In the genomic region with DNA sequence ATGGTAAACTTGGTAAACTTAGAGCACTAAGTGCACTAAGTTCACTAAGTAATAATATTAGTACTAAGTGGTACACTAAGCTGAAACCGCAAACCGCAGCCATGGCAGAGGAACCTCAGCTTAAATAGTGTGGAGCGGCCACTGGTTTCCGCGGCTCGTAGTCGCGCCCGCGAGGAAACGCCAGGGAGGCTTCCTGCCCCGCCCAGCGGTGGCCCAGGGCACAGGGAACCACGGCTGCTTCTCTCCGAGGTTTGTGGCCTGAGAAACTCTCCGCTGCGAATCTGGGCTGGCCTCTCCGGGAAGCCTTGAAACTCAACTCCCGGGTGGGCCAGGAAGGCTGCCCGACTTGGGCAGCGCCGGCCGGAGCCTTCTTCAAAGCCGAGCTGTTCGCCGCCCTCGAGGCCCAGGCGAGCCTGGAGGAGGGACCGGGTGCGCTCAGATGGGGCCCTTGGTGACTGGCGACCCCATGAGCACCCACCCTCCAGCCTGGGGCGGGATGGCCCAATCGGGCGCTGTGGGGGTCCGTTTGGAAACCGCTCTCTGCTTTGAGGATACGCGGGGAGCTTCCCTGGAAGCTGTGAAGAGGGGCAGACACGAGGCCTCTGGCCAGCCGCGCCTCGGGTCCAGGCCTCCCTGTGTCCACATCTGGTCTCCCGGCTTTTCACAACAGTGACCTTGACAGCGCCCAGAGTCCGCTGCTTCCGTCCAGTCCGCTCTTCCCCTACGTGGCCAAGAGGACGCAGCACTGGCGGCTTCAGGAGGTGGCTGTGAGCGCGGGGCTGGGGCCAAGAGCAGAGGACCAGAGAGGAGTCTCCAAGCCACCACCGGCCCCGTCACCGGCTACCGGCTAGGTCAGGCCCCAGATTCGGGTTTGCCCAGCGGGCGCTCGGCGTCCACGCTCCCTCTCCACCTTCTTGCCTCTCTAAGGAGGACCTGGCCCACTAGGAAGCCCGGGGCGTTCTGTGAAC, we compare ENCODE assay signal across 8 cellular contexts. TPM values are rescaled to one million over a fixed set of nuclear protein-coding genes. Genes with fewer than 3 reads are reported as not detected.
DNase-seq lines count a peak whose midpoint lies in the region; ATAC-seq, FAIRE-seq and TF ChIP-seq lines count a peak whose summit lies in the region.

No MANE protein-coding gene starts in this region.

- TF ChIP-seq POLR2A in GM12891 (IDR thresholded peaks at IDR 0.05; ENCODE audit: low read depth, low read length), result no peak

- no peak overlapping the region for H3K27ac Mint-ChIP-seq in CD8-positive, alpha-beta T cell
- H3K27ac Mint-ChIP-seq in activated naive CD8-positive, alpha-beta T cell treated with anti-CD3 and anti-CD28 coated beads, Interleukin-2, amount 50 U/mL, for 24 hours, result no peak overlapping the region
- H3K27ac Mint-ChIP-seq in naive thymus-derived CD4-positive, alpha-beta T cell, result no peak overlapping the region

- CTCF ChIA-PET in CD8-positive, alpha-beta T cell (lab: Charles Lee), result interaction anchor here (1.5 to 6.0 kb wide), 6 partner anchors 10 to 134 kb away, joined by 3 to 74 read pairs (median 8); no protein-coding TSS in a partner anchor
- CTCF ChIA-PET in naive thymus-derived CD4-positive, alpha-beta T cell (lab: Charles Lee), result interaction anchor here (1.0 kb wide), 1 partner anchor 10 kb away, joined by 5 read pairs; no protein-coding TSS in a partner anchor

- peak; percentile 48 for ATAC-seq in CD8-positive, alpha-beta T cell
- peak; percentile 17 for ATAC-seq in activated naive CD8-positive, alpha-beta T cell treated with anti-CD3 and anti-CD28 coated beads, Interleukin-2, amount 50 U/mL, for 24 hours
- ATAC-seq in naive thymus-derived CD4-positive, alpha-beta T cell, result peak; percentile 78
- no peak for ATAC-seq in GM21423 (IDR thresholded peaks at IDR 0.05; ENCODE audit: unreplicated experiment)

- H3K4me3 ChIP-seq in CD8-positive, alpha-beta T cell (ENCODE audit: low read depth, low read length), result no peak overlapping the region
- H3K4me3 ChIP-seq in SJSA1, result no peak overlapping the region
- H3K4me3 ChIP-seq in naive thymus-derived CD4-positive, alpha-beta T cell (ENCODE audit: low read length), result peak overlapping the region; percentile 22

- no peak for TF ChIP-seq CTCF in CD8-positive, alpha-beta T cell (IDR thresholded peaks at IDR 0.05)

- FAIRE-seq in GM12891 (lab: Jason Lieb, UNC), result no peak

- peaks cover 56% of the 10 kb centered on the region for H3K27me3 ChIP-seq in CD8-positive, alpha-beta T cell (ENCODE audit: insufficient read depth, low read length)
- H3K27me3 ChIP-seq in SJSA1 (replicated peaks), result peaks cover 88% of the 10 kb centered on the region
- H3K27me3 ChIP-seq in naive thymus-derived CD4-positive, alpha-beta T cell (ENCODE audit: control insufficient read depth in 2 of 2, insufficient read depth in 2 of 2, low read length in 2 of 2), result peaks cover 52% of the 10 kb centered on the region in 2 donors

- peak overlapping the region; percentile 33 for H3K4me3 Mint-ChIP-seq in CD8-positive, alpha-beta T cell
- H3K4me3 Mint-ChIP-seq in activated naive CD8-positive, alpha-beta T cell treated with anti-CD3 and anti-CD28 coated beads, Interleukin-2, amount 50 U/mL, for 24 hours, result no peak overlapping the region
- peak overlapping the region in 8 of 10 donors; percentile 30 to 94 (median 47) for H3K4me3 Mint-ChIP-seq in naive thymus-derived CD4-positive, alpha-beta T cell

- H3K36me3 ChIP-seq in CD8-positive, alpha-beta T cell (ENCODE audit: insufficient read depth, low read length), result no peaks in the 10 kb centered on the region
- no peaks in the 10 kb centered on the region for H3K36me3 ChIP-seq in SJSA1
- no peaks in the 10 kb centered on the region for H3K36me3 ChIP-seq in naive thymus-derived CD4-positive, alpha-beta T cell (ENCODE audit: control insufficient read depth in 2 of 3, insufficient read depth in 3 of 3, low read length in 3 of 3)

- H3K27ac ChIP-seq in CD8-positive, alpha-beta T cell (ENCODE audit: low read depth, low read length), result no peak overlapping the region
- no peak overlapping the region for H3K27ac ChIP-seq in SJSA1
- no peak overlapping the region for H3K27ac ChIP-seq in naive thymus-derived CD4-positive, alpha-beta T cell (ENCODE audit: low read depth, low read length)

- no peaks in the 10 kb centered on the region for H3K36me3 Mint-ChIP-seq in CD8-positive, alpha-beta T cell
- peaks cover 7% of the 10 kb centered on the region for H3K36me3 Mint-ChIP-seq in activated naive CD8-positive, alpha-beta T cell treated with anti-CD3 and anti-CD28 coated beads, Interleukin-2, amount 50 U/mL, for 24 hours (ENCODE audit: low read depth)
- peaks cover 0 to 7% (median 0%) of the 10 kb centered on the region in 5 donors for H3K36me3 Mint-ChIP-seq in naive thymus-derived CD4-positive, alpha-beta T cell

- peaks cover 46% of the 10 kb centered on the region for H3K4me1 ChIP-seq in CD8-positive, alpha-beta T cell (ENCODE audit: insufficient read depth, low read length)
- H3K4me1 ChIP-seq in SJSA1 (replicated peaks), result peaks cover 22% of the 10 kb centered on the region
- peaks cover 39 to 52% of the 10 kb centered on the region in 2 donors for H3K4me1 ChIP-seq in naive thymus-derived CD4-positive, alpha-beta T cell (ENCODE audit: control insufficient read depth in 2 of 2, insufficient read depth in 2 of 2, low read length in 2 of 2)

- intact Hi-C loops in CD8-positive, alpha-beta T cell (cut with DNase I, micrococcal nuclease), result no loop called here
- intact Hi-C loops in naive thymus-derived CD4-positive, alpha-beta T cell (cut with micrococcal nuclease), result no loop called here

- POLR2A ChIA-PET in CD8-positive, alpha-beta T cell (lab: Charles Lee), result interaction anchor here (0.8 to 1.7 kb wide), 3 partner anchors 10 to 151 kb away, joined by 3 to 8 read pairs (median 3); no protein-coding TSS in a partner anchor
- POLR2A ChIA-PET in naive thymus-derived CD4-positive, alpha-beta T cell (lab: Charles Lee), result interaction anchor here (0.5 to 1.7 kb wide), 5 partner anchors 8 to 405 kb away, joined by 3 to 6 read pairs (median 3); no protein-coding TSS in a partner anchor

- peaks cover 76% of the 10 kb centered on the region for H3K27me3 Mint-ChIP-seq in CD8-positive, alpha-beta T cell (ENCODE audit: low read depth)
- H3K27me3 Mint-ChIP-seq in activated naive CD8-positive, alpha-beta T cell treated with anti-CD3 and anti-CD28 coated beads, Interleukin-2, amount 50 U/mL, for 24 hours, result peaks cover 89% of the 10 kb centered on the region
- peaks cover 82 to 91% (median 86%) of the 10 kb centered on the region in 5 donors for H3K27me3 Mint-ChIP-seq in naive thymus-derived CD4-positive, alpha-beta T cell

- H3K9me3 ChIP-seq in CD8-positive, alpha-beta T cell (ENCODE audit: low read length), result no peaks in the 10 kb centered on the region
- H3K9me3 ChIP-seq in SJSA1 (replicated peaks), result peaks cover 7% of the 10 kb centered on the region
- H3K9me3 ChIP-seq in naive thymus-derived CD4-positive, alpha-beta T cell (ENCODE audit: control insufficient read depth in 2 of 3, low read length in 3 of 3), result peaks cover 0 to 2% (median 0%) of the 10 kb centered on the region in 3 experiments

- H3K9me3 Mint-ChIP-seq in CD8-positive, alpha-beta T cell, result peaks cover 18% of the 10 kb centered on the region
- H3K9me3 Mint-ChIP-seq in activated naive CD8-positive, alpha-beta T cell treated with anti-CD3 and anti-CD28 coated beads, Interleukin-2, amount 50 U/mL, for 24 hours, result peaks cover 13% of the 10 kb centered on the region
- peaks cover 0 to 17% (median 6%) of the 10 kb centered on the region in 11 donors for H3K9me3 Mint-ChIP-seq in naive thymus-derived CD4-positive, alpha-beta T cell

- peak; percentile 34 to 74 (median 62) for DNase-seq in CD8-positive, alpha-beta T cell
- DNase-seq in SJSA1 (ENCODE audit: low read depth in 1 of 2, low spot score in 2 of 2) (peak; percentile 37 to 61), GM12891 (ENCODE audit: insufficient read length, low spot score) (no peak), hippocampal formation (lab: John Stamatoyannopoulos, UW) (no peak), islet precursor cell (no peak)
- DNase-seq in activated naive CD8-positive, alpha-beta T cell treated with anti-CD3 and anti-CD28 coated beads, Interleukin-2, amount 50 U/mL, for 24 hours, result peak; percentile 59
- DNase-seq in naive thymus-derived CD4-positive, alpha-beta T cell, result peak in 8 of 9 donors; percentile 26 to 61 (median 44)

- peaks cover 48% of the 10 kb centered on the region for H3K4me1 Mint-ChIP-seq in CD8-positive, alpha-beta T cell (ENCODE audit: low read depth)
- peaks cover 28% of the 10 kb centered on the region for H3K4me1 Mint-ChIP-seq in activated naive CD8-positive, alpha-beta T cell treated with anti-CD3 and anti-CD28 coated beads, Interleukin-2, amount 50 U/mL, for 24 hours
- peaks cover 20 to 53% (median 44%) of the 10 kb centered on the region in 7 donors for H3K4me1 Mint-ChIP-seq in naive thymus-derived CD4-positive, alpha-beta T cell

TF ChIP-seq in GM12891, 5 proteins besides CTCF, POLR2A, EP300 and RAD21:
- TF ChIP-seq PAX5 (IDR thresholded peaks at IDR 0.05; ENCODE audit: insufficient read depth, low read length, severe bottlenecking) (no peak), SPI1 (IDR thresholded peaks at IDR 0.05; ENCODE audit: low read depth, low read length) (no peak), POU2F2 (IDR thresholded peaks at IDR 0.05; ENCODE audit: low read depth, low read length) (no peak), TAF1 (IDR thresholded peaks at IDR 0.05; ENCODE audit: low read depth, low read length) (no peak)
TF ChIP-seq in GM12891: peak in this region for 0.

RNA-seq across cellular contexts. Expression of a gene that starts 25.4 kb away (rescaled TPM):
- total RNA-seq in CD8-positive, alpha-beta T cell, result 1,000 to 10,000 TPM; 1,266 to 1,281 TPM
- total RNA-seq in SJSA1 (2014; rRNA removed; shearing (Covaris generic)), result 214 and 294 TPM in 2 replicates
- total RNA-seq in naive thymus-derived CD4-positive, alpha-beta T cell, result 1,000 to 10,000 TPM in 4 of 5 experiments, 100 to 1,000 TPM in 1; 614 to 1,412 (median 1,095) TPM
- polyA plus RNA-seq in naive thymus-derived CD4-positive, alpha-beta T cell, result 1,000 to 10,000 TPM; 3,020 to 3,096 TPM
- polyA plus RNA-seq in GM12891 (2012; ENCODE audit: low read depth, missing spikeins), result 359 TPM

Comparison
In these comparisons a context has a peak if more than half of its experiments do, and no peak if none do; other contexts are left out.
1. DNase-seq: peak in CD8-positive, alpha-beta T cell (7 of 7), SJSA1 (2 of 2), activated naive CD8-positive, alpha-beta T cell treated with anti-CD3 and anti-CD28 coated beads, Interleukin-2, amount 50 U/mL, for 24 hours (single experiment) and naive thymus-derived CD4-positive, alpha-beta T cell (8 of 9); none in GM12891 (single experiment), hippocampal formation (0 of 2) and islet precursor cell (single experiment).